ENCODE assay signal across 8 cellular contexts in genomic region chr10:88091490-88092061, GRCh38.
DNase-seq lines count a peak whose midpoint lies in the region; ATAC-seq and TF ChIP-seq lines count a peak whose summit lies in the region.

No MANE protein-coding gene starts in this region.

- intact Hi-C loops in esophagus squamous epithelium (cut with DNase I): no loop called here
- intact Hi-C loops in esophagus muscularis mucosa (cut with DNase I): no loop called here

- no peak overlapping the region for H3K4me3 ChIP-seq in esophagus squamous epithelium
- H3K4me3 ChIP-seq in suprapubic skin: no peak overlapping the region
- H3K4me3 ChIP-seq in esophagus muscularis mucosa: no peak overlapping the region

- peak; percentile 33 for DNase-seq in activated CD4-positive, alpha-beta T cell treated with anti-CD3 and anti-CD28 coated beads for 1 hour
- DNase-seq in esophagus squamous epithelium (lab: John Stamatoyannopoulos, UW) (peak; percentile 8), substantia nigra (lab: John Stamatoyannopoulos, UW) (no peak), suprapubic skin (ENCODE audit: low spot score in 2 of 2) (no peak), esophagus muscularis mucosa (ENCODE audit: extremely low spot score) (no peak)

- peak overlapping the region; percentile 74 for H3K27ac Mint-ChIP-seq in stimulated activated naive CD8-positive, alpha-beta T cell treated with anti-CD3 and anti-CD28 coated beads, Interleukin-15, Interleukin-2, amounts not matched to agents 100 ng/mL and 50 ng/mL, for 24 hours

- H3K4me1 Mint-ChIP-seq in stimulated activated naive CD8-positive, alpha-beta T cell treated with anti-CD3 and anti-CD28 coated beads, Interleukin-15, Interleukin-2, amounts not matched to agents 100 ng/mL and 50 ng/mL, for 24 hours (ENCODE audit: low read depth): peaks cover 37% of the 10 kb centered on the region

- no peak overlapping the region for H3K4me3 Mint-ChIP-seq in stimulated activated naive CD8-positive, alpha-beta T cell treated with anti-CD3 and anti-CD28 coated beads, Interleukin-15, Interleukin-2, amounts not matched to agents 100 ng/mL and 50 ng/mL, for 24 hours

- H3K27me3 ChIP-seq in esophagus squamous epithelium (no peaks in the 10 kb centered on the region), suprapubic skin (no peaks in the 10 kb centered on the region), esophagus muscularis mucosa (no peaks in the 10 kb centered on the region)

- TF ChIP-seq POLR2A in esophagus squamous epithelium (IDR thresholded peaks at IDR 0.05) (no peak), suprapubic skin (IDR thresholded peaks at IDR 0.05) (no peak), esophagus muscularis mucosa (IDR thresholded peaks at IDR 0.05; ENCODE audit: low read depth) (no peak)

- H3K27ac ChIP-seq in esophagus squamous epithelium (peak overlapping the region in 2 of 4 donors; percentile 17 to 45), substantia nigra (ENCODE audit: low read depth, low read length, poor library complexity, severe bottlenecking) (no peak overlapping the region), suprapubic skin (no peak overlapping the region), esophagus muscularis mucosa (replicated peaks in 1 of 4) (no peak overlapping the region)

- peaks cover 15% of the 10 kb centered on the region for H3K27me3 Mint-ChIP-seq in stimulated activated naive CD8-positive, alpha-beta T cell treated with anti-CD3 and anti-CD28 coated beads, Interleukin-15, Interleukin-2, amounts not matched to agents 100 ng/mL and 50 ng/mL, for 24 hours

- TF ChIP-seq CTCF in esophagus squamous epithelium (IDR thresholded peaks at IDR 0.05) (no peak), suprapubic skin (IDR thresholded peaks at IDR 0.05) (no peak), esophagus muscularis mucosa (IDR thresholded peaks at IDR 0.05) (no peak)

- no peak for TF ChIP-seq EP300 in suprapubic skin (IDR thresholded peaks at IDR 0.05)
- no peak for TF ChIP-seq EP300 in esophagus muscularis mucosa (IDR thresholded peaks at IDR 0.05)

- H3K36me3 Mint-ChIP-seq in stimulated activated naive CD8-positive, alpha-beta T cell treated with anti-CD3 and anti-CD28 coated beads, Interleukin-15, Interleukin-2, amounts not matched to agents 100 ng/mL and 50 ng/mL, for 24 hours (ENCODE audit: low read depth): no peaks in the 10 kb centered on the region

- no peaks in the 10 kb centered on the region for H3K9me3 Mint-ChIP-seq in stimulated activated naive CD8-positive, alpha-beta T cell treated with anti-CD3 and anti-CD28 coated beads, Interleukin-15, Interleukin-2, amounts not matched to agents 100 ng/mL and 50 ng/mL, for 24 hours

- no peaks in the 10 kb centered on the region for H3K36me3 ChIP-seq in esophagus squamous epithelium
- no peaks in the 10 kb centered on the region for H3K36me3 ChIP-seq in suprapubic skin
- H3K36me3 ChIP-seq in esophagus muscularis mucosa: no peaks in the 10 kb centered on the region

- WGBS in esophagus squamous epithelium, 2 donors: 27 to 28% methylated on average over 4 of the region's 4 CpGs
- WGBS in suprapubic skin: 44% methylated on average over 4 of the region's 4 CpGs
- WGBS in esophagus muscularis mucosa: 68% methylated on average over 4 of the region's 4 CpGs

- peaks cover 7 to 79% (median 22%) of the 10 kb centered on the region in 3 donors for H3K4me1 ChIP-seq in esophagus squamous epithelium
- H3K4me1 ChIP-seq in suprapubic skin: peaks cover 30% of the 10 kb centered on the region
- H3K4me1 ChIP-seq in esophagus muscularis mucosa: peaks cover 0 to 12% (median 10%) of the 10 kb centered on the region in 4 donors

- peak; percentile 79 for ATAC-seq in GM19372 (IDR thresholded peaks at IDR 0.05; ENCODE audit: low read depth, unreplicated experiment)
- peak; percentile 84 for ATAC-seq in HG03354 (IDR thresholded peaks at IDR 0.05; ENCODE audit: poor library complexity, severe bottlenecking, unreplicated experiment)

- H3K9me3 ChIP-seq in esophagus squamous epithelium: no peaks in the 10 kb centered on the region
- no peaks in the 10 kb centered on the region for H3K9me3 ChIP-seq in suprapubic skin
- no peaks in the 10 kb centered on the region for H3K9me3 ChIP-seq in esophagus muscularis mucosa

Comparison
In these comparisons a context has a peak if more than half of its experiments do, and no peak if none do; other contexts are left out.
1. DNase-seq: peak in activated CD4-positive, alpha-beta T cell treated with anti-CD3 and anti-CD28 coated beads for 1 hour (single experiment) and esophagus squamous epithelium (single experiment); none in substantia nigra (0 of 49), suprapubic skin (0 of 2) and esophagus muscularis mucosa (single experiment).